Comparison of ENCODE assay signal across 1 cellular context in the genomic region with DNA sequence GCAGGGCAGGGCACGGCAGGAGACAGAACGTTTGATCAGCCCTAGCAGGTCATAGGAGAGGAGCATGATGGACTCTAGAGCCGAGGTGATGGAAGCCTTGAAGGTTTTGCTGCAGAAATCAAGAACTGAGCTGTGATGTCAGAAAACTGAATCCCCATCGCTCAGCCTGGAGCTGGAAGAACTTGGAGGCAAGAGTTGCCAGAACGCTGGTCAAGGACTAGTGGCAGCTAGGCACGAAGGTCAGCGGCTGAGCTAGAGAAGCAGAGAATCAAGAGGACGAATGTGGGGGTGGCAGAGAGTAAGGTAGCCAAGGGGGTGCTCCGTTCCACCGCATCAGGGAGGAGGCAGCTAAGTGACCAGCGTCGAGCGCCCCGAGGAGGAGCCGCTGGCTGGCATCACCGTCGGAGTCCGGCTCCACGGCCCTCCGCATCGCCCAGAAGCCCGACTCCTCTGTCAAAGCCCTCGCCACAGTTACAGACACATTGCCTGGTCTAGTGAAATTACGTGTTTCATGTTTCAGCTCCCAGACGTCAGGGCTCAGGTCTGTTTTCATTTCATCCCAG.
TF ChIP-seq lines count a peak whose summit lies in the region.

No MANE protein-coding gene starts in this region.

TF ChIP-seq in K562, 482 proteins besides CTCF, POLR2A, EP300 and RAD21 (continued from another document):
- no peak for TF ChIP-seq MIER1 (IDR thresholded peaks at IDR 0.05; ENCODE audit: low read depth)
